In the genomic region with DNA sequence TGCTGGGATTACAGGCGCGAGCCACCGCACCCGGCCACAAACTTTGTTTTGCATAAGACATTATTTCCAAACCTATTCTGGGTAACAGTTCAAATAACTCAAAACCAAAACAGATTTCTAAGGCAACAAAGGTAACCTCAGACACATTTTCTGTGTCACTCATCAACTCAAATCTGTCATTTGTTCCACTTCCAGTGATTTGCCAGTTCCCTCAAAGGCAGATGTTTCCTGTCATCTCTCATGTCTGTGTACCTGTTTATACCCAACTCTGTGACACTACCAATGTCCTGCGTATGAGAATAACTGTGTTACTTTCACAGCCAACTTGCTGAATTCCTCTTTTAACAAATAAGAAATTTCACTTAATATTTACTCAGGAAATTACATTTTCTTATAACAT, we compare ENCODE assay signal across 15 cellular contexts. TPM values are rescaled to one million over a fixed set of nuclear protein-coding genes. Genes with fewer than 3 reads are reported as not detected.
DNase-seq lines count a peak whose midpoint lies in the region; ATAC-seq and TF ChIP-seq lines count a peak whose summit lies in the region.
"Had no signal": no experiment of that assay in that cellular context is flagged by ENCODE, and none has a peak within 500 bp of the region (broad histone marks: within the 10 kb centered on the region; RNA-seq: fewer than 3 reads in every experiment).

No MANE protein-coding gene starts in this region.

- no peak overlapping the region for H3K27ac Mint-ChIP-seq in CD4-positive, alpha-beta T cell
- no peak overlapping the region for H3K27ac Mint-ChIP-seq in activated CD4-positive, alpha-beta T cell treated with anti-CD3 and anti-CD28 coated beads, Interleukin-2, amount 10 ng/mL, durations not matched to agents 24 days and 14 days
- H3K27ac Mint-ChIP-seq: activated T-helper 2 cell treated with anti-CD3 and anti-CD28 coated beads, Interferon-gamma antibody, Interleukin-2, Interleukin-4, amounts not matched to agents 10 μg/mL and 5 μg/mL and 100 μg/mL, durations not matched to agents 14 hours and 24 hours and 36 hours; CD8-positive, alpha-beta T cell; immature natural killer cell had no signal

- no peaks in the 10 kb centered on the region for H3K36me3 Mint-ChIP-seq in CD4-positive, alpha-beta T cell (ENCODE audit: low read depth)
- H3K36me3 Mint-ChIP-seq in activated CD4-positive, alpha-beta T cell treated with anti-CD3 and anti-CD28 coated beads, Interleukin-2, amount 10 ng/mL, durations not matched to agents 24 days and 14 days (ENCODE audit: low read depth), result no peaks in the 10 kb centered on the region
- H3K36me3 Mint-ChIP-seq: CD8-positive, alpha-beta T cell; immature natural killer cell had no signal

- CTCF ChIA-PET in CD4-positive, alpha-beta T cell (lab: Charles Lee), result no interaction called here

- H3K4me3 ChIP-seq in KMS-11 (IDR thresholded peaks at IDR 0.05; ENCODE audit: insufficient read depth, low read depth, low read length), result no peak overlapping the region

- H3K9ac ChIP-seq in KMS-11, result no peak overlapping the region

- no peak overlapping the region for H2AFZ ChIP-seq in KMS-11 (ENCODE audit: low read depth)

- ATAC-seq in GM18517 (IDR thresholded peaks at IDR 0.05; ENCODE audit: unreplicated experiment) (peak; percentile 86), GM21360 (IDR thresholded peaks at IDR 0.05; ENCODE audit: unreplicated experiment) (peak; percentile 83), HG02970 (IDR thresholded peaks at IDR 0.05; ENCODE audit: low FRiP score, unreplicated experiment) (peak; percentile 67)
- no peak for ATAC-seq in CD4-positive, alpha-beta T cell (ENCODE audit: poor library complexity)
- ATAC-seq: CD8-positive, alpha-beta T cell had no signal

- POLR2A ChIA-PET in CD4-positive, alpha-beta T cell (lab: Charles Lee), result no interaction called here

- intact Hi-C loops in CD4-positive, alpha-beta T cell (cut with DNase I, micrococcal nuclease), result no loop called here
- intact Hi-C loops in activated CD4-positive, alpha-beta T cell treated with anti-CD3 and anti-CD28 coated beads, Interleukin-2, amount 10 ng/mL, durations not matched to agents 24 days and 14 days (cut with micrococcal nuclease), result no loop called here

- H4K20me1 ChIP-seq in KMS-11 (ENCODE audit: insufficient read depth), result no peaks in the 10 kb centered on the region

- H3K27me3 Mint-ChIP-seq in CD4-positive, alpha-beta T cell, result no peaks in the 10 kb centered on the region
- H3K27me3 Mint-ChIP-seq in activated CD4-positive, alpha-beta T cell treated with anti-CD3 and anti-CD28 coated beads, Interleukin-2, amount 10 ng/mL, durations not matched to agents 24 days and 14 days, result peaks cover 2% of the 10 kb centered on the region

- no peaks in the 10 kb centered on the region for H3K36me3 ChIP-seq in KMS-11 (ENCODE audit: insufficient read depth)

- TF ChIP-seq CTCF in KMS-11 (conservative IDR thresholded peaks at IDR 0.05; ENCODE audit: low read depth, low read length), result no peak
- TF ChIP-seq CTCF in CD4-positive, alpha-beta T cell (IDR thresholded peaks at IDR 0.05), result no peak

- peaks cover 35% of the 10 kb centered on the region for H3K4me1 ChIP-seq in KMS-11 (ENCODE audit: low read depth, poor library complexity, severe bottlenecking)

- H3K27me3 ChIP-seq in KMS-11 (ENCODE audit: insufficient read depth, low read depth), result no peaks in the 10 kb centered on the region
- H3K27me3 ChIP-seq in CD4-positive, alpha-beta T cell (ENCODE audit: control insufficient read depth, insufficient read depth, low read length), result no peaks in the 10 kb centered on the region

- H3K27ac ChIP-seq in KMS-11, result peak overlapping the region; percentile 21; the same call in 1 of the 2 replicates
- no peak overlapping the region for H3K27ac ChIP-seq in CD4-positive, alpha-beta T cell (ENCODE audit: low read depth, low read length)
- H3K27ac ChIP-seq: VCaP had no signal

- H3K4me2 ChIP-seq in KMS-11, result peak overlapping the region; percentile 21; the same call in 1 of the 2 replicates

- DNase-seq in CD4-positive, alpha-beta T cell, result no peak
- no peak for DNase-seq in SIG-M5 (lab: John Stamatoyannopoulos, UW)
- no peak for DNase-seq in NCI-H1048 (lab: John Stamatoyannopoulos, UW)
- no peak for DNase-seq in activated CD4-positive, alpha-beta T cell treated with anti-CD3 and anti-CD28 coated beads, Interleukin-2, amount 10 ng/mL, durations not matched to agents 24 days and 14 days
- DNase-seq: CD8-positive, alpha-beta T cell; NCI-H2029 treated with DMSO at 0.1 percent for 48 hours had no signal

- no peak overlapping the region for H3K4me3 Mint-ChIP-seq in CD4-positive, alpha-beta T cell
- no peak overlapping the region for H3K4me3 Mint-ChIP-seq in activated CD4-positive, alpha-beta T cell treated with anti-CD3 and anti-CD28 coated beads, Interleukin-2, amount 10 ng/mL, durations not matched to agents 24 days and 14 days
- H3K4me3 Mint-ChIP-seq: CD8-positive, alpha-beta T cell; immature natural killer cell had no signal

- H3K4me1 Mint-ChIP-seq in CD4-positive, alpha-beta T cell (ENCODE audit: low read depth), result no peaks in the 10 kb centered on the region
- H3K4me1 Mint-ChIP-seq in activated CD4-positive, alpha-beta T cell treated with anti-CD3 and anti-CD28 coated beads, Interleukin-2, amount 10 ng/mL, durations not matched to agents 24 days and 14 days, result no peaks in the 10 kb centered on the region
- H3K4me1 Mint-ChIP-seq: immature natural killer cell had no signal

- H3K79me2 ChIP-seq in KMS-11 (ENCODE audit: insufficient read depth, low read depth), result no peaks in the 10 kb centered on the region

- no peaks in the 10 kb centered on the region for H3K9me3 Mint-ChIP-seq in CD4-positive, alpha-beta T cell
- H3K9me3 Mint-ChIP-seq in activated CD4-positive, alpha-beta T cell treated with anti-CD3 and anti-CD28 coated beads, Interleukin-2, amount 10 ng/mL, durations not matched to agents 24 days and 14 days, result no peaks in the 10 kb centered on the region
- H3K9me3 Mint-ChIP-seq: activated T-helper 2 cell treated with anti-CD3 and anti-CD28 coated beads, Interferon-gamma antibody, Interleukin-2, Interleukin-4, amounts not matched to agents 10 μg/mL and 5 μg/mL and 100 μg/mL, durations not matched to agents 14 hours and 24 hours and 36 hours; CD8-positive, alpha-beta T cell had no signal

- no peaks in the 10 kb centered on the region for H3K9me3 ChIP-seq in CD4-positive, alpha-beta T cell (ENCODE audit: control insufficient read depth, low read length)

RNA-seq across cellular contexts. Expression of gene SCN3A, which starts 54.4 kb away (rescaled TPM):
- not detected for total RNA-seq in CD4-positive, alpha-beta T cell
- 0.05 TPM in 1 of 2 replicates, not detected in the other for total RNA-seq in activated CD4-positive, alpha-beta T cell treated with anti-CD3 and anti-CD28 coated beads, Interleukin-2, amount 10 ng/mL, durations not matched to agents 24 days and 14 days
- total RNA-seq: HT-29, myocyte had no signal
